In the genomic region with DNA sequence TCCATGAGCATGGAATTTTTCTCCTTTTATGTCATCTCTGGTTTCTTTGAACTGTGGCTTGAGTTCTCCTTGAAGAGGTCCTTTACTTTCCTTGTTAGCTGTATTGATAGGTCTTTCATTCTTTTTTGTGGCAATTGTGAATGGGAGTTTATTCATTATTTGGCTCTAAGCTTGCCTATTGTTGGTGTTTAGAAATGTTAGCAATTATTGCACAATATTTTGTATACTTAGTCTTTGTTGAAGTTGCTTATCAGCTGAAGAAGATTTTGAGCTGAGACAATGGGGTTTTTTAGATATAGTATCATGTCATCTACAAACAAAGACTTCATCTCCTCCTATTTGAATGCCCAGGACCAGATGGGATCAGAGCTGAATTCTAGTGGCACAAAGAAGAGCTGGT, we compare ENCODE assay signal across 7 cellular contexts.
"Had no signal": no experiment of that assay in that cellular context is flagged by ENCODE, and none has a peak within 500 bp of the region (broad histone marks: within the 10 kb centered on the region; RNA-seq: fewer than 3 reads in every experiment).

No MANE protein-coding gene starts in this region.

- H3K27ac ChIP-seq: HL-60, KMS-11 had no signal

- H3K4me2 ChIP-seq: KMS-11 had no signal

- H3K9ac ChIP-seq: KMS-11 had no signal

- DNase-seq: Karpas-422, KBM-7, KG1 had no signal

- FAIRE-seq: HTR-8/SVneo, K562 had no signal

- ATAC-seq: K562 had no signal

- H3K4me3 ChIP-seq: K562 had no signal
